1 cellular context compared by ENCODE assay signal in the genomic region with DNA sequence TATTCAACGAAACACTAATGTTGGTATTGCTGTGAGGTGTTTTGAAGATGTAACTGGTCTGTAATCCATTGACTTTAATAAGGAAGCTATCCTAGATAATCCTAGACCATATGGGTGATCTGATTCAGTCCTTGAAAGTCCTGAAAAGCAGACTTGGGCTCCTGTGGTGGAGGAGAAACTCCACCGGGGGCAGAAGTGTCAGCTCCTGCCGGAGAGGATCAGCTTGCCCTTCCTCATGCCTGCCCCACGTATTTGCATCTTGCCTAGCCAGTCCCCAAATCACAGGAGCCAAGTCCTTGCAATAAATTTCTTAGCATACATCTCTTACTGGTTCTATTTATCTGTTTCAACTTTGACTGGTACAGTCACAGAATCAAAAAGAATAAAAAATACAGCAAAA.
TF ChIP-seq lines count a peak whose summit lies in the region.

No MANE protein-coding gene starts in this region.

TF ChIP-seq in H1, 55 proteins besides CTCF, POLR2A, EP300 and RAD21:
- TF ChIP-seq, protein P1, sequence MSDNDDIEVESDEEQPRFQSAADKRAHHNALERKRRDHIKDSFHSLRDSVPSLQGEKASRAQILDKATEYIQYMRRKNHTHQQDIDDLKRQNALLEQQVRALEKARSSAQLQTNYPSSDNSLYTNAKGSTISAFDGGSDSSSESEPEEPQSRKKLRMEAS (IDR thresholded peaks at IDR 0.05): 0 out of 2 replicates have a peak, but pooled peaks have one; percentile 18
- TF ChIP-seq SRF (IDR thresholded peaks at IDR 0.05; ENCODE audit: low read depth, low read length): no peak
- no peak for TF ChIP-seq CBX8 (IDR thresholded peaks at IDR 0.05; ENCODE audit: borderline replicate concordance, low read depth, low read length)
